ENCODE assay signal across 8 cellular contexts in the genomic region with DNA sequence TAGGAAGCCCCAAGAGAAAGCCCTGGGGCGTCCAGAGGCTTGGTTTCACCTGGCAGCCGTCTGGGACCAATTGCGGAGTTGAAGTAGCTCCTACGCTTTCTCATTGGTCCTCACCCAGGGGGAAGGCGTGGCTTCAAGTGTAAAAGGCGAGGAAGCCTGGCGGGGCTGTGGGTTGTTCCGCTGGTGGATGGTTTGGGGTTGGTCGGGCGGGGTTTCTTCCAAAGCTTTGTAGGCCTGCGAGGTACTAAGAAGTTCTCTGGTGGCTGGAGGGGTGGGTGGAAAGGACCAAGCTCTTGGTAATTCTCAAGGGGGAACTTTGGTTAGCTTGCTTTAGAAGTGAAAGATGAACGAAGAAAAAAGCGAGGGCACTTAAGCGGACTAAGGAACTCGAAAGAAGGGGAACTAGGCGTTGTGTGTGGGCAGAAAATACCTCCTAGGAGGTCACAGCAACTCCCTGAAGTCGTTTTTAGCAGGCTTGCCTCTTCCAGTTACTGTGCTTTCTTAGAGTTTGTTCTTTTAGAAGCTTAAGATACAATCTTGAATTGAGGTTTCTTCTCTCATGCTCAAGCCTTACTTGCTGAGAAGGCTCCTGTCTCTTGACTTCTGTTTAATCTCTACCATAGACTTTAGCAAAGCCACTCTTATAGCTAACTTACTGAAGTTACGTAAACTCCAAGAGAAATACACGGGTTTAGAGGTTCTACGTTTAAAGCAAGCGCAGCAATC. TPM values are rescaled to one million over a fixed set of nuclear protein-coding genes. Genes with fewer than 3 reads are reported as not detected.
A peak's percentile ranks its signal among the peaks of the same experiment; 100 is the strongest.
DNase-seq lines count a peak whose midpoint lies in the region; ATAC-seq and TF ChIP-seq lines count a peak whose summit lies in the region.

No MANE protein-coding gene starts in this region.

- H3K4me1 ChIP-seq in thymus (ENCODE audit: control insufficient read depth, insufficient read depth, low read length), result peaks cover 6% of the 10 kb centered on the region

- no peaks in the 10 kb centered on the region for H3K9me3 Mint-ChIP-seq in T-helper 1 cell treated with Interleukin-12 subunit alpha and Interleukin-12 subunit beta and Interleukin-4 antibody, amounts not matched to agents 30 μg/mL and 1 μg/mL, for 36 hours
- H3K9me3 Mint-ChIP-seq in activated naive CD8-positive, alpha-beta T cell treated with anti-CD3 and anti-CD28 coated beads, Interleukin-2, amount 10 ng/mL, durations not matched to agents 7 days and 5 days, result no peaks in the 10 kb centered on the region
- H3K9me3 Mint-ChIP-seq in naive thymus-derived CD8-positive, alpha-beta T cell, result no peaks in the 10 kb centered on the region
- H3K9me3 Mint-ChIP-seq in HFFc6, result no peaks in the 10 kb centered on the region

- TF ChIP-seq CTCF in HFFc6 (IDR thresholded peaks at IDR 0.05), result no peak

- peak overlapping the region; percentile 35 for H3K4me3 ChIP-seq in thymus (ENCODE audit: low read length)

- H3K4me3 Mint-ChIP-seq in T-helper 1 cell treated with Interleukin-12 subunit alpha and Interleukin-12 subunit beta and Interleukin-4 antibody, amounts not matched to agents 30 μg/mL and 1 μg/mL, for 36 hours, result peak overlapping the region; percentile 76
- peak overlapping the region; percentile 88 for H3K4me3 Mint-ChIP-seq in activated naive CD8-positive, alpha-beta T cell treated with anti-CD3 and anti-CD28 coated beads, Interleukin-2, amount 10 ng/mL, durations not matched to agents 7 days and 5 days
- H3K4me3 Mint-ChIP-seq in naive thymus-derived CD8-positive, alpha-beta T cell, result peak overlapping the region; percentile 84 to 95 (median 91)
- H3K4me3 Mint-ChIP-seq in HFFc6, result no peak overlapping the region

- no peaks in the 10 kb centered on the region for H3K27me3 Mint-ChIP-seq in T-helper 1 cell treated with Interleukin-12 subunit alpha and Interleukin-12 subunit beta and Interleukin-4 antibody, amounts not matched to agents 30 μg/mL and 1 μg/mL, for 36 hours (ENCODE audit: low read depth)
- H3K27me3 Mint-ChIP-seq in activated naive CD8-positive, alpha-beta T cell treated with anti-CD3 and anti-CD28 coated beads, Interleukin-2, amount 10 ng/mL, durations not matched to agents 7 days and 5 days, result peaks cover 2% of the 10 kb centered on the region
- peaks cover 0 to 2% (median 0%) of the 10 kb centered on the region in 5 donors for H3K27me3 Mint-ChIP-seq in naive thymus-derived CD8-positive, alpha-beta T cell
- peaks cover 25% of the 10 kb centered on the region for H3K27me3 Mint-ChIP-seq in HFFc6 (ENCODE audit: insufficient read depth)

- H3K27ac ChIP-seq in thymus (ENCODE audit: low read depth), result peak overlapping the region; percentile 80

- H3K36me3 ChIP-seq in thymus (ENCODE audit: control insufficient read depth, insufficient read depth), result no peaks in the 10 kb centered on the region

- POLR2A ChIA-PET in activated naive CD8-positive, alpha-beta T cell treated with anti-CD3 and anti-CD28 coated beads, Interleukin-2, amount 10 ng/mL, durations not matched to agents 7 days and 5 days (lab: Charles Lee), result interaction anchor here (0.6 to 2.2 kb wide), 8 partner anchors 10 to 1127 kb away, joined by 3 to 14 read pairs (median 4); a partner anchor contains a TSS
- POLR2A ChIA-PET in naive thymus-derived CD8-positive, alpha-beta T cell (lab: Charles Lee), result interaction anchor here (0.6 to 2.2 kb wide), 6 partner anchors 9 to 627 kb away, joined by 3 to 12 read pairs (median 3); a partner anchor contains a TSS

- DNase-seq in activated naive CD8-positive, alpha-beta T cell treated with anti-CD3 and anti-CD28 coated beads, Interleukin-2, amount 10 ng/mL, durations not matched to agents 7 days and 5 days, result peak; percentile 71
- DNase-seq in naive thymus-derived CD8-positive, alpha-beta T cell, result peak; percentile 41 to 88 (median 70)
- no peak for DNase-seq in HFFc6
- no peak for DNase-seq in EL

- ATAC-seq in GM18858 (IDR thresholded peaks at IDR 0.05; ENCODE audit: unreplicated experiment) (peak; percentile 84), HG02981 (IDR thresholded peaks at IDR 0.05; ENCODE audit: unreplicated experiment) (peak; percentile 92)
- ATAC-seq in activated naive CD8-positive, alpha-beta T cell treated with anti-CD3 and anti-CD28 coated beads, Interleukin-2, amount 10 ng/mL, durations not matched to agents 7 days and 5 days (ENCODE audit: low read depth), result peak; percentile 100
- peak; percentile 99 for ATAC-seq in naive thymus-derived CD8-positive, alpha-beta T cell

- H3K27ac Mint-ChIP-seq in T-helper 1 cell treated with Interleukin-12 subunit alpha and Interleukin-12 subunit beta and Interleukin-4 antibody, amounts not matched to agents 30 μg/mL and 1 μg/mL, for 36 hours, result peak overlapping the region; percentile 86
- H3K27ac Mint-ChIP-seq in activated naive CD8-positive, alpha-beta T cell treated with anti-CD3 and anti-CD28 coated beads, Interleukin-2, amount 10 ng/mL, durations not matched to agents 7 days and 5 days, result peak overlapping the region; percentile 87
- H3K27ac Mint-ChIP-seq in naive thymus-derived CD8-positive, alpha-beta T cell, result peak overlapping the region; percentile 82 to 96 (median 92)
- H3K27ac Mint-ChIP-seq in HFFc6, result no peak overlapping the region

- peaks cover 14% of the 10 kb centered on the region for H3K4me1 Mint-ChIP-seq in T-helper 1 cell treated with Interleukin-12 subunit alpha and Interleukin-12 subunit beta and Interleukin-4 antibody, amounts not matched to agents 30 μg/mL and 1 μg/mL, for 36 hours (ENCODE audit: low read depth)
- H3K4me1 Mint-ChIP-seq in activated naive CD8-positive, alpha-beta T cell treated with anti-CD3 and anti-CD28 coated beads, Interleukin-2, amount 10 ng/mL, durations not matched to agents 7 days and 5 days, result peaks cover 21% of the 10 kb centered on the region
- H3K4me1 Mint-ChIP-seq in naive thymus-derived CD8-positive, alpha-beta T cell, result peaks cover 12 to 41% (median 16%) of the 10 kb centered on the region in 4 donors
- peaks cover 15% of the 10 kb centered on the region for H3K4me1 Mint-ChIP-seq in HFFc6 (ENCODE audit: low read depth)

- no peaks in the 10 kb centered on the region for H3K9me3 ChIP-seq in thymus (ENCODE audit: control insufficient read depth)

- WGBS in thymus, result 15% methylated on average over 21 of the region's 21 CpGs

- H3K27me3 ChIP-seq in thymus (ENCODE audit: control insufficient read depth, insufficient read depth), result no peaks in the 10 kb centered on the region

- H3K36me3 Mint-ChIP-seq in T-helper 1 cell treated with Interleukin-12 subunit alpha and Interleukin-12 subunit beta and Interleukin-4 antibody, amounts not matched to agents 30 μg/mL and 1 μg/mL, for 36 hours (ENCODE audit: low read depth), result no peaks in the 10 kb centered on the region
- no peaks in the 10 kb centered on the region for H3K36me3 Mint-ChIP-seq in activated naive CD8-positive, alpha-beta T cell treated with anti-CD3 and anti-CD28 coated beads, Interleukin-2, amount 10 ng/mL, durations not matched to agents 7 days and 5 days
- H3K36me3 Mint-ChIP-seq in naive thymus-derived CD8-positive, alpha-beta T cell, result no peaks in the 10 kb centered on the region
- H3K36me3 Mint-ChIP-seq in HFFc6 (ENCODE audit: low read depth), result no peaks in the 10 kb centered on the region

RNA-seq across cellular contexts. Expression of a gene that starts 36.7 kb away (rescaled TPM):
- 10 to 100 TPM; 29.3 to 29.7 TPM for total RNA-seq in activated naive CD8-positive, alpha-beta T cell treated with anti-CD3 and anti-CD28 coated beads, Interleukin-2, amount 10 ng/mL, durations not matched to agents 7 days and 5 days
- total RNA-seq in naive thymus-derived CD8-positive, alpha-beta T cell, result 10 to 100 TPM; 36.3 to 38.1 TPM
- 10 to 100 TPM; 10.2 to 15.3 (median 13.7) TPM for polyA plus RNA-seq in naive thymus-derived CD8-positive, alpha-beta T cell
- 32.8 TPM for polyA plus RNA-seq in thymus
- 10 to 100 TPM; 17.1 to 20.4 (median 19.2) TPM for total RNA-seq in HFFc6 (2021; fragmentation: NEBNext Ultra II Directional; extraction: Animal tissue kit (Norgen Biotek cat#: 25700))

Comparison
In these comparisons a context has a peak if more than half of its experiments do, and no peak if none do; other contexts are left out.
1. DNase-seq: peak in activated naive CD8-positive, alpha-beta T cell treated with anti-CD3 and anti-CD28 coated beads, Interleukin-2, amount 10 ng/mL, durations not matched to agents 7 days and 5 days (single experiment) and naive thymus-derived CD8-positive, alpha-beta T cell (10 of 10); none in HFFc6 (single experiment) and EL (single experiment).
2. Peak in every context shown above with its lines, with median percentiles within 50 percentile points of each other: ATAC-seq.